ENCODE assay signal across 29 cellular contexts in genomic region chr9:81474125-81474524, GRCh38.
"Had no signal": no experiment of that assay in that cellular context is flagged by ENCODE, and none has a peak within 500 bp of the region (broad histone marks: within the 10 kb centered on the region; RNA-seq: fewer than 3 reads in every experiment).

No MANE protein-coding gene starts in this region.

- H3K27ac ChIP-seq: neural progenitor cell, ovary, parathyroid adenoma, psoas muscle, right lobe of liver, sigmoid colon, spleen, suprapubic skin, testis, tibial artery, transverse colon, upper lobe of right lung, uterus had no signal

- FAIRE-seq: small intestine had no signal

- H3K36me3 ChIP-seq: neural progenitor cell, ovary, right lobe of liver, sigmoid colon, spleen, suprapubic skin, tibial artery, transverse colon, upper lobe of right lung, uterus had no signal

- H3K9ac ChIP-seq: neural progenitor cell, parathyroid adenoma had no signal

- H3K9me3 ChIP-seq: ovary, psoas muscle, right lobe of liver, sigmoid colon, spleen, suprapubic skin, testis, tibial artery, transverse colon, upper lobe of right lung, uterus had no signal

- H3K79me2 ChIP-seq: parathyroid adenoma had no signal

- DNase-seq: naive thymus-derived CD4-positive, alpha-beta T cell; natural killer cell; occipital lobe; ovary; posterior cingulate gyrus; psoas muscle; right cardiac atrium; right lobe of liver; sigmoid colon; small intestine; spleen; stimulated activated CD4-positive, alpha-beta T cell treated with anti-CD3 and anti-CD28 coated beads, Interleukin-12 subunit alpha, Interleukin-12 subunit beta, amount 100 ng/mL, for 4 hours; stimulated activated CD4-positive, alpha-beta T cell treated with anti-CD3 and anti-CD28 coated beads, Interleukin-1b, Interleukin-23, amount 100 ng/mL, for 48 hours; stimulated activated CD4-positive, alpha-beta T cell treated with anti-CD3 and anti-CD28 coated beads, Interleukin-4, amount 100 ng/mL, for 1 hour; stimulated activated CD4-positive, alpha-beta T cell treated with anti-CD3 and anti-CD28 coated beads, Interleukin-4, amount 100 ng/mL, for 4 hours; stimulated activated CD8-positive, alpha-beta memory T cell treated with anti-CD3 and anti-CD28 coated beads, Interleukin-4, amount 100 ng/mL, for 48 hours; stimulated activated naive CD4-positive, alpha-beta T cell; stimulated activated naive CD8-positive, alpha-beta T cell treated with anti-CD3 and anti-CD28 coated beads, Interleukin-15, amount 100 ng/mL, for 72 hours; stimulated activated naive CD8-positive, alpha-beta T cell treated with anti-CD3 and anti-CD28 coated beads, Interleukin-15, Interleukin-2, amounts not matched to agents 100 U/mL and 50 U/mL, for 24 hours; substantia nigra; testis; tibial artery; transverse colon; upper lobe of right lung; uterus had no signal

- H3K27me3 ChIP-seq: neural progenitor cell, ovary, right lobe of liver, sigmoid colon, spleen, suprapubic skin, testis, tibial artery, transverse colon, upper lobe of right lung, uterus had no signal

- ATAC-seq: naive thymus-derived CD4-positive, alpha-beta T cell; natural killer cell; right cardiac atrium; right lobe of liver; stimulated activated memory B cell treated with anti-CD40 and anti-IgM and Interleukin-4, amounts not matched to agents 10 μg/mL and 1 μg/mL and 100 μg/mL, for 72 hours; stimulated activated naive CD8-positive, alpha-beta T cell treated with anti-CD3 and anti-CD28 coated beads, Interleukin-15, amount 100 ng/mL, for 72 hours; stimulated activated naive CD8-positive, alpha-beta T cell treated with anti-CD3 and anti-CD28 coated beads, Interleukin-15, Interleukin-2, amounts not matched to agents 100 U/mL and 50 U/mL, for 24 hours; upper lobe of right lung had no signal

- H3K4me1 ChIP-seq: neural progenitor cell, parathyroid adenoma, right lobe of liver, sigmoid colon, spleen, suprapubic skin, testis, tibial artery, upper lobe of right lung, uterus had no signal

- H2AFZ ChIP-seq: parathyroid adenoma had no signal

- H3K4me3 ChIP-seq: neural progenitor cell, ovary, psoas muscle, right lobe of liver, sigmoid colon, spleen, suprapubic skin, testis, tibial artery, transverse colon, upper lobe of right lung, uterus had no signal

- H3K4me2 ChIP-seq: neural progenitor cell had no signal
